11 cellular contexts compared by ENCODE assay signal in the genomic region with DNA sequence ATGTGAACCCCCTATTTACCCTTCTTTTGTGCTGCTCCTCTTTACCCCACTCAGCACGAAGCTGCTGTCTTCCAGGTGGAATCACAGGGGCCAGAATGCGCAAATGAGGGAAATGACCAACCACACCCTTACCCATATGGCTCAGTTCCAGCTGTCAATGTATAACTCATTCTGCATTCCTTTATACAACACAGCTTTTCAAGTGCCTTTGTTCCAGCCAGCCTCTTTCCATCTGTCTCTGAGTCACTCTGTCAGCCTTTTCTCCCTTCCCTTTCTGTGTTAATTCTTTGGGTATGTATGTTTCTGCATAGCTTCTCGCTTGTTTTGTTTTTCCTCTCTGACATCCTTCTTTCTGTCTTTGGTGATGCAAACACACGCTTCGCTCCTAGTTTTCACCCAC. TPM values are rescaled to one million over a fixed set of nuclear protein-coding genes. Genes with fewer than 3 reads are reported as not detected.
DNase-seq lines count a peak whose midpoint lies in the region; ATAC-seq and TF ChIP-seq lines count a peak whose summit lies in the region.
"Had no signal": no experiment of that assay in that cellular context is flagged by ENCODE, and none has a peak within 500 bp of the region (broad histone marks: within the 10 kb centered on the region; RNA-seq: fewer than 3 reads in every experiment).

No MANE protein-coding gene starts in this region.

- peak overlapping the region; percentile 78 for H3K4me2 ChIP-seq in PC-3 (ENCODE audit: low read length)

- peaks cover 24% of the 10 kb centered on the region for H3K4me1 ChIP-seq in PC-3 (ENCODE audit: insufficient read depth, low read length)
- H3K4me1 ChIP-seq: prostate gland had no signal

- CTCF ChIA-PET in PC-3 (lab: Charles Lee): no interaction called here

- TF ChIP-seq POLR2A in GM18505 (IDR thresholded peaks at IDR 0.05; ENCODE audit: borderline replicate concordance, extremely low read depth, insufficient read depth, insufficient read length): no peak

- no peak overlapping the region for H3K27ac Mint-ChIP-seq in stimulated activated memory B cell treated with anti-CD40 and anti-IgM and Interleukin-4, amounts not matched to agents 10 μg/mL and 1 μg/mL and 100 μg/mL, for 72 hours

- peak overlapping the region; percentile 37; the same call in 1 of the 2 replicates for H3K4me3 ChIP-seq in PC-3 (ENCODE audit: low read length)
- H3K4me3 ChIP-seq: prostate gland had no signal

- H3K9ac ChIP-seq in PC-3 (ENCODE audit: low read length): no peak overlapping the region

- H3K36me3 Mint-ChIP-seq in stimulated activated memory B cell treated with anti-CD40 and anti-IgM and Interleukin-4, amounts not matched to agents 10 μg/mL and 1 μg/mL and 100 μg/mL, for 72 hours: peaks cover 16% of the 10 kb centered on the region

- no peaks in the 10 kb centered on the region for H3K27me3 ChIP-seq in PC-3 (ENCODE audit: low read length)

- no peaks in the 10 kb centered on the region for H3K9me3 ChIP-seq in PC-3 (ENCODE audit: low read length)
- H3K9me3 ChIP-seq: prostate gland had no signal

- no peaks in the 10 kb centered on the region for H3K4me1 Mint-ChIP-seq in stimulated activated memory B cell treated with anti-CD40 and anti-IgM and Interleukin-4, amounts not matched to agents 10 μg/mL and 1 μg/mL and 100 μg/mL, for 72 hours

- peak; percentile 9 for DNase-seq in ELF-1 (ENCODE audit: low read depth, low spot score)
- DNase-seq in PC-3: peak; percentile 89
- DNase-seq in non-pigmented ciliary epithelial cell (ENCODE audit: low read depth): peak; percentile 43
- DNase-seq in activated CD4-positive, alpha-beta T cell treated with anti-CD3 and anti-CD28 coated beads for 4 hours: no peak
- DNase-seq: hypothalamus; stimulated activated CD8-positive, alpha-beta memory T cell treated with anti-CD3 and anti-CD28 coated beads, Interleukin-4, amount 100 ng/mL, for 48 hours had no signal

- ATAC-seq in PC-3 (peak; percentile 99), esophagus mucosa (peak; percentile 88), GM18505 (IDR thresholded peaks at IDR 0.05; ENCODE audit: unreplicated experiment) (no peak), HG02840 (IDR thresholded peaks at IDR 0.05; ENCODE audit: low FRiP score, unreplicated experiment) (no peak)
- ATAC-seq in stimulated activated memory B cell treated with anti-CD40 and anti-IgM and Interleukin-4, amounts not matched to agents 10 μg/mL and 1 μg/mL and 100 μg/mL, for 72 hours: no peak

- no peaks in the 10 kb centered on the region for H3K9me3 Mint-ChIP-seq in stimulated activated memory B cell treated with anti-CD40 and anti-IgM and Interleukin-4, amounts not matched to agents 10 μg/mL and 1 μg/mL and 100 μg/mL, for 72 hours

- H3K79me2 ChIP-seq in PC-3 (ENCODE audit: low read length): no peaks in the 10 kb centered on the region

- intact Hi-C loops in PC-3 (cut with micrococcal nuclease): no loop called here

- POLR2A ChIA-PET in PC-3 (lab: Charles Lee; ENCODE audit: unreplicated experiment): interaction anchor here (0.6 kb wide), 1 partner anchor 39 kb away, joined by 3 read pairs; no protein-coding TSS in a partner anchor

- H2AFZ ChIP-seq in PC-3 (ENCODE audit: low read length): no peak overlapping the region; the same call in 1 of the 2 replicates

- no peak overlapping the region for H3K4me3 Mint-ChIP-seq in stimulated activated memory B cell treated with anti-CD40 and anti-IgM and Interleukin-4, amounts not matched to agents 10 μg/mL and 1 μg/mL and 100 μg/mL, for 72 hours

- no peaks in the 10 kb centered on the region for H4K20me1 ChIP-seq in PC-3 (ENCODE audit: low read length)

- H3K27ac ChIP-seq in PC-3 (ENCODE audit: low read length): peak overlapping the region; percentile 64

- no peaks in the 10 kb centered on the region for H3F3A ChIP-seq in PC-3 (ENCODE audit: low read length, unreplicated experiment)

- H3K9me2 ChIP-seq in PC-3 (replicated peaks; ENCODE audit: low read length): no peaks in the 10 kb centered on the region

- no peaks in the 10 kb centered on the region for H3K36me3 ChIP-seq in PC-3 (ENCODE audit: low read depth, low read length)
- H3K36me3 ChIP-seq: prostate gland had no signal

- TF ChIP-seq CTCF in PC-3 (conservative IDR thresholded peaks at IDR 0.05; ENCODE audit: low read depth, low read length): no peak

- BruUV-seq in PC-3 (replicated peaks; lab: Mats Ljungman, UMichigan): no TSS peak

- no peaks in the 10 kb centered on the region for H3K27me3 Mint-ChIP-seq in stimulated activated memory B cell treated with anti-CD40 and anti-IgM and Interleukin-4, amounts not matched to agents 10 μg/mL and 1 μg/mL and 100 μg/mL, for 72 hours

RNA-seq across cellular contexts. Expression of a gene that starts 54.6 kb away (rescaled TPM):
- total RNA-seq in PC-3 (2014; rRNA removed) (not detected in 2 replicates), esophagus mucosa (not detected)
- total RNA-seq: prostate gland had no signal

Comparison
In these comparisons a context has a peak if more than half of its experiments do, and no peak if none do; other contexts are left out.
1. DNase-seq: peak in ELF-1 (single experiment), PC-3 (single experiment) and non-pigmented ciliary epithelial cell (single experiment); none in activated CD4-positive, alpha-beta T cell treated with anti-CD3 and anti-CD28 coated beads for 4 hours (0 of 2).
2. ATAC-seq: peak in PC-3 (single experiment) and esophagus mucosa (single experiment); none in stimulated activated memory B cell treated with anti-CD40 and anti-IgM and Interleukin-4, amounts not matched to agents 10 μg/mL and 1 μg/mL and 100 μg/mL, for 72 hours (single experiment), GM18505 (single experiment) and HG02840 (single experiment).